ENCODE assay signal across 2 cellular contexts in genomic region chr13:27961227-27962085, GRCh38.
TF ChIP-seq lines count a peak whose summit lies in the region.

No MANE protein-coding gene starts in this region.

TF ChIP-seq in SK-N-SH, 30 proteins besides CTCF, POLR2A, EP300 and RAD21 (continued from another document):
- TF ChIP-seq REST (IDR thresholded peaks at IDR 0.05; ENCODE audit: low read depth, low read length) = no peak
- TF ChIP-seq ELF1 (IDR thresholded peaks at IDR 0.05) = no peak
- TF ChIP-seq RFX5 (IDR thresholded peaks at IDR 0.05; ENCODE audit: low read length) = no peak
- TF ChIP-seq PBX3 (IDR thresholded peaks at IDR 0.05) = no peak
- no peak for TF ChIP-seq SIN3A (IDR thresholded peaks at IDR 0.05; ENCODE audit: borderline replicate concordance, low read depth, low read length)
- TF ChIP-seq IRF3 (IDR thresholded peaks at IDR 0.05; ENCODE audit: low read depth, low read length) = no peak
- no peak for TF ChIP-seq FOSL2 (IDR thresholded peaks at IDR 0.05; ENCODE audit: borderline replicate concordance, low read depth)
- no peak for TF ChIP-seq SMC3 (IDR thresholded peaks at IDR 0.05; ENCODE audit: low read depth, low read length)
- no peak for TF ChIP-seq GATA2 (CRISPR knock-in tag; IDR thresholded peaks at IDR 0.05)
- TF ChIP-seq RCOR1 (IDR thresholded peaks at IDR 0.05; ENCODE audit: low read length) = no peak
- TF ChIP-seq EZH2phosphoT487 (IDR thresholded peaks at IDR 0.05; ENCODE audit: borderline replicate concordance, low read depth) = no peak
- no peak for TF ChIP-seq TAF1 (IDR thresholded peaks at IDR 0.05; ENCODE audit: borderline replicate concordance, low read depth, low read length)
- TF ChIP-seq TEAD4 (IDR thresholded peaks at IDR 0.05; ENCODE audit: borderline replicate concordance, insufficient read depth) = no peak
- no peak for TF ChIP-seq GABPA (IDR thresholded peaks at IDR 0.05; ENCODE audit: low read depth)
- no peak for TF ChIP-seq USF2 (IDR thresholded peaks at IDR 0.05; ENCODE audit: borderline replicate concordance, low read depth, low read length)
- TF ChIP-seq TCF12 (IDR thresholded peaks at IDR 0.05) = no peak

TF ChIP-seq in SK-N-SH treated with all-trans-retinoic acid at 6 μM for 48 hours, 23 proteins besides CTCF, POLR2A, EP300 and RAD21 (continued from another document):
- TF ChIP-seq TSHZ2 (CRISPR knock-in tag; IDR thresholded peaks at IDR 0.05) (no peak), ZC3H10 (CRISPR knock-in tag; IDR thresholded peaks at IDR 0.05) (no peak), BACH2 (CRISPR knock-in tag; IDR thresholded peaks at IDR 0.05; ENCODE audit: borderline replicate concordance) (no peak), TCF4 (CRISPR knock-in tag; IDR thresholded peaks at IDR 0.05; ENCODE audit: borderline replicate concordance) (no peak), CSRNP3 (CRISPR knock-in tag; IDR thresholded peaks at IDR 0.05) (no peak), GLIS3 (CRISPR knock-in tag; IDR thresholded peaks at IDR 0.05) (no peak), TOX (CRISPR knock-in tag; IDR thresholded peaks at IDR 0.05; ENCODE audit: borderline replicate concordance) (no peak), ARNTL (CRISPR knock-in tag; IDR thresholded peaks at IDR 0.05; ENCODE audit: borderline replicate concordance, low read depth) (no peak)
